10 cellular contexts compared by ENCODE assay signal in the genomic region with DNA sequence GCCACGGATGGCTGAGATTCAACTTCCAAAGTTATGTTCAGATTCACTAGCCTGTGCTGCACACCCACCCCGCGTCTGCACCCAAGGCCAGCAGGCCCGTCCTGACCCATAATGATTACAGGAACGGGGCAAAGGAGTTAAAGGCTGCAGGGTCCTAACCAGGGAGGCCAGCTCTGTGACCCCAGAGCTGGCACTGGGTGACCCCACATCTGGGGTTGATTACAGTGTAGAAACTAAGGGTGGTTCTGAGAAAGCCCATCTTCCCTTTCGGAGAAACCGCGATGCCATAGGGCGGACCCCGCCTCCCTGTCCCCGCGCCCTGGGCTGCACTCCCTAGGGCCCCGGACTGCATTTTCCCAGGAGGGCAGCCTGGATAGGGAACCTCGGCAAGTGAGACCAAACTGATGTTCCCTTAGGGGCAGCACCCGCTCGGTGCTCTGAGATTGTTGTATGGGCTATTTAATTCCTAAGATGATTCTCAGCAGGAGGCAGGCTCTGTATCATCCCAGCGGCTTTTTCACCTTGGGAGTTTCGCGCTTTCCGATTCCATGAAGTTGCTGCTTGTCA. TPM values are rescaled to one million over a fixed set of nuclear protein-coding genes. Genes with fewer than 3 reads are reported as not detected.
DNase-seq lines count a peak whose midpoint lies in the region; ATAC-seq, FAIRE-seq and TF ChIP-seq lines count a peak whose summit lies in the region.
"Had no signal": no experiment of that assay in that cellular context is flagged by ENCODE, and none has a peak within 500 bp of the region (broad histone marks: within the 10 kb centered on the region; RNA-seq: fewer than 3 reads in every experiment).

No MANE protein-coding gene starts in this region.

- peak; percentile 8 for DNase-seq in activated CD4-positive, alpha-beta T cell treated with anti-CD3 and anti-CD28 coated beads for 36 hours
- DNase-seq in activated CD4-positive, alpha-beta T cell treated with anti-CD3 and anti-CD28 coated beads for 4 hours = no peak
- DNase-seq in keratinocyte (ENCODE audit: low read depth, low spot score) = no peak
- no peak for DNase-seq in NCI-H1417 treated with DMSO at 0.1 percent for 48 hours (lab: John Stamatoyannopoulos, UW)

- no peak for TF ChIP-seq CTCF in keratinocyte (optimal IDR thresholded peaks at IDR 0.05 in 1 of 3, IDR thresholded peaks at IDR 0.05 in 1 of 3, conservative IDR thresholded peaks at IDR 0.05 in 1 of 3; ENCODE audit: extremely low read depth in 1 of 3, insufficient read depth in 2 of 3, low read length in 3 of 3)

- H3K36me3 Mint-ChIP-seq in activated CD4-positive, alpha-beta T cell treated with anti-CD3 and anti-CD28 coated beads for 36 hours (ENCODE audit: low read depth) = no peaks in the 10 kb centered on the region
- no peaks in the 10 kb centered on the region for H3K36me3 Mint-ChIP-seq in activated naive CD8-positive, alpha-beta T cell

- dilution Hi-C loops in keratinocyte (cut with MboI; ENCODE audit: extremely low pct_ligation_motif_present, low sequenced_read_pairs) = no loop called here

- peaks cover 11% of the 10 kb centered on the region for H3K4me1 ChIP-seq in keratinocyte (ENCODE audit: control insufficient read depth, extremely low read depth, insufficient read depth, low read length)

- H3K27me3 ChIP-seq in keratinocyte (ENCODE audit: control insufficient read depth, extremely low read depth, insufficient read depth, low read length) = peaks cover 10% of the 10 kb centered on the region

- peak overlapping the region; percentile 46 to 81 (median 72) for H3K4me3 ChIP-seq in keratinocyte (ENCODE audit: control insufficient read depth in 2 of 3, extremely low read depth in 1 of 3, insufficient read depth in 2 of 3, low read depth in 1 of 3, low read length in 3 of 3)

- no peak for ATAC-seq in activated CD4-positive, alpha-beta T cell treated with anti-CD3 and anti-CD28 coated beads for 36 hours
- no peak for ATAC-seq in GM21786 (IDR thresholded peaks at IDR 0.05; ENCODE audit: unreplicated experiment)
- ATAC-seq in HG02798 (IDR thresholded peaks at IDR 0.05; ENCODE audit: poor library complexity, unreplicated experiment) = no peak

- peaks cover 11% of the 10 kb centered on the region for H3K27me3 Mint-ChIP-seq in activated CD4-positive, alpha-beta T cell treated with anti-CD3 and anti-CD28 coated beads for 36 hours
- H3K27me3 Mint-ChIP-seq in activated naive CD8-positive, alpha-beta T cell = no peaks in the 10 kb centered on the region

- no peak overlapping the region for H3K27ac ChIP-seq in keratinocyte (ENCODE audit: control insufficient read depth, insufficient read depth, low read length)
- H3K27ac ChIP-seq in temporal lobe (ENCODE audit: low read depth, low read length) = peak overlapping the region; percentile 37

- H3K79me2 ChIP-seq in keratinocyte (ENCODE audit: control insufficient read depth, insufficient read depth, low read length) = no peaks in the 10 kb centered on the region

- no peaks in the 10 kb centered on the region for H3K36me3 ChIP-seq in keratinocyte (ENCODE audit: control insufficient read depth in 2 of 2, extremely low read depth in 1 of 2, insufficient read depth in 2 of 2, low read length in 2 of 2)

- H3K27ac Mint-ChIP-seq in activated CD4-positive, alpha-beta T cell treated with anti-CD3 and anti-CD28 coated beads for 36 hours = peak overlapping the region; percentile 55
- peak overlapping the region; percentile 76 for H3K27ac Mint-ChIP-seq in activated naive CD8-positive, alpha-beta T cell

- H3K9me1 ChIP-seq in keratinocyte (ENCODE audit: control insufficient read depth, extremely low read depth, insufficient read depth, low read length) = no peaks in the 10 kb centered on the region

- H3K4me1 Mint-ChIP-seq in activated CD4-positive, alpha-beta T cell treated with anti-CD3 and anti-CD28 coated beads for 36 hours = peaks cover 3% of the 10 kb centered on the region
- peaks cover 10% of the 10 kb centered on the region for H3K4me1 Mint-ChIP-seq in activated naive CD8-positive, alpha-beta T cell (ENCODE audit: low read depth)

- POLR2A ChIA-PET in activated CD4-positive, alpha-beta T cell treated with anti-CD3 and anti-CD28 coated beads for 36 hours (lab: Charles Lee) = no interaction called here

- peak overlapping the region; percentile 95 for H2AFZ ChIP-seq in keratinocyte (ENCODE audit: control insufficient read depth, low read length)

- H3K9me3 Mint-ChIP-seq in activated CD4-positive, alpha-beta T cell treated with anti-CD3 and anti-CD28 coated beads for 36 hours (ENCODE audit: low read depth) = no peaks in the 10 kb centered on the region
- H3K9me3 Mint-ChIP-seq in activated naive CD8-positive, alpha-beta T cell (ENCODE audit: low read depth) = no peaks in the 10 kb centered on the region

- peak overlapping the region; percentile 67 for H3K4me3 Mint-ChIP-seq in activated CD4-positive, alpha-beta T cell treated with anti-CD3 and anti-CD28 coated beads for 36 hours
- peak overlapping the region; percentile 83 for H3K4me3 Mint-ChIP-seq in activated naive CD8-positive, alpha-beta T cell

- H4K20me1 ChIP-seq in keratinocyte (ENCODE audit: control insufficient read depth, extremely low read depth, insufficient read depth, low read length) = no peaks in the 10 kb centered on the region

- H3K4me2 ChIP-seq in keratinocyte (ENCODE audit: control insufficient read depth, extremely low read depth, insufficient read depth, low read depth, low read length) = peak overlapping the region; percentile 99

- intact Hi-C loops in activated CD4-positive, alpha-beta T cell treated with anti-CD3 and anti-CD28 coated beads for 36 hours (cut with DNase I, micrococcal nuclease) = loop anchor here in 1 of 2 experiments (1.0 to 10.0 kb wide), 6 partner anchors 72 to 849 kb away; a partner anchor contains a TSS

- peak overlapping the region; percentile 68 for H3K9ac ChIP-seq in keratinocyte (ENCODE audit: control insufficient read depth, extremely low read depth, insufficient read depth, low read length)

- CTCF ChIA-PET in activated CD4-positive, alpha-beta T cell treated with anti-CD3 and anti-CD28 coated beads for 36 hours (lab: Charles Lee) = no interaction called here

- H3K9me3 ChIP-seq in keratinocyte (ENCODE audit: control insufficient read depth, low read depth, low read length) = no peaks in the 10 kb centered on the region

- no peak for FAIRE-seq in keratinocyte (lab: Jason Lieb, UNC)
- FAIRE-seq: colon had no signal

RNA-seq across cellular contexts. Expression of a gene that starts 2.2 kb away (rescaled TPM):
- not detected for total RNA-seq in activated CD4-positive, alpha-beta T cell treated with anti-CD3 and anti-CD28 coated beads for 36 hours
- polyA plus RNA-seq in keratinocyte = not detected in 3 replicates
- not detected for polyA plus RNA-seq in keratinocyte (2011; ENCODE audit: low read depth)
- polyA plus RNA-seq in keratinocyte (2011; cell fraction: cytosol; rRNA removed) = not detected in 2 replicates
- polyA plus RNA-seq in keratinocyte (2011; cell fraction: nucleus; rRNA removed) = not detected in 2 replicates
- not detected in 2 replicates for polyA plus RNA-seq in keratinocyte (2012; ENCODE audit: low replicate concordance)
- not detected in 3 replicates for polyA minus RNA-seq in keratinocyte
- not detected for polyA minus RNA-seq in keratinocyte (2011; cell fraction: cytosol; rRNA and poly(A)+ RNA removed)
- polyA minus RNA-seq in keratinocyte (2011; cell fraction: nucleus; rRNA and poly(A)+ RNA removed) = not detected in 2 replicates
- total RNA-seq in temporal lobe = not detected
- total RNA-seq: LHCN-M2 had no signal

RNA-seq across cellular contexts. Expression of a gene that starts 28.6 kb away (rescaled TPM):
- total RNA-seq in activated CD4-positive, alpha-beta T cell treated with anti-CD3 and anti-CD28 coated beads for 36 hours = not detected
- polyA plus RNA-seq in keratinocyte = not detected in 3 replicates
- not detected for polyA plus RNA-seq in keratinocyte (2011; ENCODE audit: low read depth)
- not detected in 2 replicates for polyA plus RNA-seq in keratinocyte (2011; cell fraction: cytosol; rRNA removed)
- polyA plus RNA-seq in keratinocyte (2011; cell fraction: nucleus; rRNA removed) = not detected in 2 replicates
- not detected in 2 replicates for polyA plus RNA-seq in keratinocyte (2012; ENCODE audit: low replicate concordance)
- not detected in 3 replicates for polyA minus RNA-seq in keratinocyte
- polyA minus RNA-seq in keratinocyte (2011; cell fraction: cytosol; rRNA and poly(A)+ RNA removed) = not detected
- not detected in 2 replicates for polyA minus RNA-seq in keratinocyte (2011; cell fraction: nucleus; rRNA and poly(A)+ RNA removed)
- 26.8 TPM for total RNA-seq in temporal lobe
- total RNA-seq: LHCN-M2 had no signal

Comparison
In these comparisons a context has a peak if more than half of its experiments do, and no peak if none do; other contexts are left out.
1. RNA of a gene that starts 28.6 kb away (total RNA-seq): 26.8 TPM in temporal lobe (single experiment); not detected in activated CD4-positive, alpha-beta T cell treated with anti-CD3 and anti-CD28 coated beads for 36 hours; every median in the first group is over 10 times any median in the second.